ENCODE assay signal across 8 cellular contexts in the genomic region with DNA sequence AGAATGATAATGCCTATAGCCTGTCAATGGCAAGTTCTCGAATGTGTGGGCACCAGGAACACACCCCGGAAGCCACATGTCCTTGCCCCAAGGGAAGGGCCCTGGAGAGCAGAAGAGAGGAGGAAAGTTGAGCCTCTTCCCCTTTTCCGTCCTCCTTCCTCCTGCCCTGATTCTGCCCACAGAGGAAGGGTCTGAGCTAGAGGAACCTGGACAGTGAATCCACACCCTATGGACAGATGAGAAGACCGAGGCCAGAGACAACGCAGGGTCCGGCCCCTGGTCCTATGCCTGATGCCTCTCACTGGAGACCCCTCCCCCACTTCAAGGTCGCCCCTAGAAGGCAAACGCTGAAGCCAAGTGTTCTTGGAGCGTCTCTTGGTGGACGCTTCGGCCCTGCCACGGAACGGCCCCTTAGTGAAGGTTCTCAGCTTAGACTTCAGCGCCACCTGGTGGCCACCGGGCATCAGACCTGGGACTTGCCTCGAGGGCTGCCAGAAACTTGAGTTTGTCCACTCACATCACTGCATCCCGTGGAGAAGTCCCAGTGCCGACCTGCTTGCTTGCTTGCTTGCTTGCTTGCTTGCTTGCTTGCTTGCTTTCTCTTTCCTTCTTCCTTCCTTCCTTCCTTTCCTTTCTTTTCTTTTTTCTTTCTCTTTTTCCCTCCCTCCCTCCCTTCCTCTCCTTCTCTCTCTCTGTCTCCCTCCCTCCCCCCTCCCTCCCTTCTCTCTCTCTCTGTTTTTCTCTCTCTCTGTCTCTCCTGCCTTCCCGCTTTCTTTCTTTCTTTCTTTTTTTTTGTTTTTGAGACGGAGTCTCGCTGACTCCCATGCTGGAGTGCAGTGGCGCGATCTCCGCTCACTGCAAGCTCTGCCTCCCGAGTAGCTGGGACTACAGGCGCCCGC. TPM values are rescaled to one million over a fixed set of nuclear protein-coding genes. Genes with fewer than 3 reads are reported as not detected.
DNase-seq lines count a peak whose midpoint lies in the region; ATAC-seq and TF ChIP-seq lines count a peak whose summit lies in the region.

No MANE protein-coding gene starts in this region.

- POLR2A ChIA-PET in GM10248 (lab: Yijun Ruan, JAX): interaction anchor here (1.0 kb wide), 1 partner anchor 197 kb away, joined by 8 read pairs; no protein-coding TSS in a partner anchor
- POLR2A ChIA-PET in activated CD4-positive, alpha-beta memory T cell treated with anti-CD3 and anti-CD28 coated beads for 36 hours (lab: Charles Lee): no interaction called here

- no peak for ATAC-seq in GM21737 (IDR thresholded peaks at IDR 0.05; ENCODE audit: unreplicated experiment)

- H3K4me3 Mint-ChIP-seq in activated CD4-positive, alpha-beta memory T cell treated with anti-CD3 and anti-CD28 coated beads for 36 hours: peak overlapping the region; percentile 68

- CTCF ChIA-PET in GM10248 (lab: Yijun Ruan, JAX): interaction anchor here (0.6 to 14.1 kb wide), 21 partner anchors 8 to 478 kb away, joined by 3 to 248 read pairs (median 4); no protein-coding TSS in a partner anchor
- CTCF ChIA-PET in activated CD4-positive, alpha-beta memory T cell treated with anti-CD3 and anti-CD28 coated beads for 36 hours (lab: Charles Lee): interaction anchor here (0.5 to 7.9 kb wide), 24 partner anchors 11 to 215 kb away, joined by 3 to 91 read pairs (median 3); a partner anchor contains a TSS

- TF ChIP-seq CTCF in GM10248 (IDR thresholded peaks at IDR 0.05; ENCODE audit: control extremely low read depth, extremely low read depth, low read depth, missing control alignments): peak; percentile 99

- DNase-seq in GM10248 (ENCODE audit: extremely low spot score) (peak; percentile 89), HS-27A (ENCODE audit: low read depth) (peak; percentile 40), NK-92 (lab: John Stamatoyannopoulos, UW; ENCODE audit: unreplicated experiment) (peak; percentile 21), dermis microvascular lymphatic vessel endothelial cell (ENCODE audit: low read depth in 2 of 2) (peak; percentile 58 to 87), lung microvascular endothelial cell (ENCODE audit: low read depth in 2 of 2) (peak; percentile 88 to 89)
- DNase-seq in activated CD4-positive, alpha-beta memory T cell treated with anti-CD3 and anti-CD28 coated beads for 36 hours: peak; percentile 95
- DNase-seq in stimulated activated CD4-positive, alpha-beta T cell treated with anti-CD3 and anti-CD28 coated beads, TNF-alpha, amount 100 ng/mL, for 48 hours (ENCODE audit: low read depth in 3 of 3): peak; percentile 81 to 92 (median 90)

- intact Hi-C loops in activated CD4-positive, alpha-beta memory T cell treated with anti-CD3 and anti-CD28 coated beads for 36 hours (cut with micrococcal nuclease): loop anchor here (1.0 to 5.0 kb wide), 3 partner anchors 47 to 216 kb away; a partner anchor contains a TSS

- peak overlapping the region; percentile 38 for H3K27ac Mint-ChIP-seq in activated CD4-positive, alpha-beta memory T cell treated with anti-CD3 and anti-CD28 coated beads for 36 hours

- no peaks in the 10 kb centered on the region for H3K27me3 Mint-ChIP-seq in activated CD4-positive, alpha-beta memory T cell treated with anti-CD3 and anti-CD28 coated beads for 36 hours

- peaks cover 6% of the 10 kb centered on the region for H3K4me1 Mint-ChIP-seq in activated CD4-positive, alpha-beta memory T cell treated with anti-CD3 and anti-CD28 coated beads for 36 hours (ENCODE audit: low read depth)

- no peaks in the 10 kb centered on the region for H3K9me3 Mint-ChIP-seq in activated CD4-positive, alpha-beta memory T cell treated with anti-CD3 and anti-CD28 coated beads for 36 hours

- no peaks in the 10 kb centered on the region for H3K36me3 Mint-ChIP-seq in activated CD4-positive, alpha-beta memory T cell treated with anti-CD3 and anti-CD28 coated beads for 36 hours

RNA-seq across cellular contexts. Expression of a gene that starts 20.6 kb away (rescaled TPM):
- total RNA-seq in activated CD4-positive, alpha-beta memory T cell treated with anti-CD3 and anti-CD28 coated beads for 36 hours: 1 to 10 TPM; 6.6 to 6.7 TPM
- 0.51 and 0.63 TPM in 2 replicates for total RNA-seq in dermis microvascular lymphatic vessel endothelial cell
- 0.22 and 0.40 TPM in 2 replicates for total RNA-seq in lung microvascular endothelial cell

RNA-seq across cellular contexts. Expression of a gene that starts 46.7 kb away (rescaled TPM):
- total RNA-seq in activated CD4-positive, alpha-beta memory T cell treated with anti-CD3 and anti-CD28 coated beads for 36 hours: 10 to 100 TPM; 54.4 to 57.6 TPM
- 28.9 and 36.7 TPM in 2 replicates for total RNA-seq in dermis microvascular lymphatic vessel endothelial cell
- total RNA-seq in lung microvascular endothelial cell: 27.5 and 32.9 TPM in 2 replicates

Comparison
In these comparisons a context has a peak if more than half of its experiments do, and no peak if none do; other contexts are left out.
1. DNase-seq: peak in every context shown above with its lines; median percentile 95 in activated CD4-positive, alpha-beta memory T cell treated with anti-CD3 and anti-CD28 coated beads for 36 hours; 90 in stimulated activated CD4-positive, alpha-beta T cell treated with anti-CD3 and anti-CD28 coated beads, TNF-alpha, amount 100 ng/mL, for 48 hours; 89 in GM10248; 88 in lung microvascular endothelial cell; 72 in dermis microvascular lymphatic vessel endothelial cell; 40 in HS-27A; 21 in NK-92.